ENCODE assay signal across 5 cellular contexts in the genomic region with DNA sequence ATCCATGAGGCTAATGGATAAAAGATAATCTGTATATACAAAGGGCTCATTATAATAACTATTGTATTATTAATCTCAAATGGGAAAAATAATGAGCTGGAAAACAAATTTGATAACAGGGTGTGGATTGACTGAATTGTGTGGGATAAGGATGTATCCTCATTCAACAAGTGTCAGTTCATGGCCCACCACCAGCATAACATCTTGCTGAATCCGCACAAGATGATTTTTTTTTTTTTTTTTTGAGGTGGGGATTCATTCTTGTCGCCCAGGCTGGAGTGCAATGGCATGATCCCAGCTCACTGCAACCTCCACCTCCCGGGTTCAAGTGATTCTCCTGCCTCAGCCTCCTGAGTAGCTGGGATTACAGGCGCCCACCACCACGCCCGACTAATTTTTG. TPM values are rescaled to one million over a fixed set of nuclear protein-coding genes. Genes with fewer than 3 reads are reported as not detected.
DNase-seq lines count a peak whose midpoint lies in the region; TF ChIP-seq lines count a peak whose summit lies in the region.
"Not testable (repeated sequence)": the region's sequence is repeated elsewhere in the genome, so short reads cannot be mapped to it uniquely, and the experiment has no call there.

No MANE protein-coding gene starts in this region.

- H3K4me1 ChIP-seq in HEK293 (ENCODE audit: control insufficient read depth, insufficient read depth, low read length) = not testable (repeated sequence)
- peaks cover 20% of the 10 kb centered on the region for H3K4me1 ChIP-seq in neural progenitor cell

- H3K4me1 Mint-ChIP-seq in IgD-negative memory B cell (peaks cover 21 to 27% (median 25%) of the 10 kb centered on the region in 3 donors), nephron (peaks cover 35% of the 10 kb centered on the region), neural crest cell (peaks cover 37% of the 10 kb centered on the region), neural progenitor cell (peaks cover 38% of the 10 kb centered on the region)

- H3K4me3 Mint-ChIP-seq in IgD-negative memory B cell = peak overlapping the region in 1 of 4 donors; percentile 74
- peak overlapping the region in 2 of 3 experiments; percentile 57 to 75 for H3K4me3 Mint-ChIP-seq in nephron
- H3K4me3 Mint-ChIP-seq in neural crest cell = peak overlapping the region; percentile 56
- not testable (repeated sequence) for H3K4me3 Mint-ChIP-seq in neural progenitor cell

- not testable (repeated sequence) for H4K20me1 ChIP-seq in neural progenitor cell (ENCODE audit: low read depth)

- H3K36me3 Mint-ChIP-seq in IgD-negative memory B cell; nephron (ENCODE audit: low read depth); neural crest cell (ENCODE audit: low read depth); neural progenitor cell: not testable (repeated sequence)

- H3K27me3 Mint-ChIP-seq in IgD-negative memory B cell (peaks cover 22% of the 10 kb centered on the region), neural progenitor cell (ENCODE audit: insufficient read depth, low read depth) (peaks cover 23% of the 10 kb centered on the region)
- not testable (repeated sequence) for H3K27me3 Mint-ChIP-seq in nephron (ENCODE audit: low read depth); neural crest cell (ENCODE audit: low read depth)

- H3K79me2 ChIP-seq in neural progenitor cell (ENCODE audit: low read depth) = peaks cover 41% of the 10 kb centered on the region

- H3K27me3 ChIP-seq in neural progenitor cell = not testable (repeated sequence)

- not testable (repeated sequence) for H3K4me2 ChIP-seq in neural progenitor cell

- H3K4me3 ChIP-seq in HEK293 (ENCODE audit: low read depth, low read length); neural progenitor cell: not testable (repeated sequence)

- CTCF ChIA-PET in HEK293 (lab: Yijun Ruan, JAX) = interaction anchor here (0.8 kb wide), 1 partner anchor 1217 kb away, joined by 6 read pairs; no protein-coding TSS in a partner anchor

- peak overlapping the region in 2 of 3 donors; percentile 24 to 59 for H3K27ac Mint-ChIP-seq in IgD-negative memory B cell
- H3K27ac Mint-ChIP-seq in nephron = peak overlapping the region; percentile 31 to 84 (median 65)
- H3K27ac Mint-ChIP-seq in neural crest cell (ENCODE audit: unreplicated experiment) = not testable (repeated sequence)
- peak overlapping the region; percentile 47 for H3K27ac Mint-ChIP-seq in neural progenitor cell

- TF ChIP-seq CTCF in HEK293 (tag by site-specific recombination; IDR thresholded peaks at IDR 0.05); nephron (IDR thresholded peaks at IDR 0.05; ENCODE audit: unreplicated experiment in 3 of 3); neural crest cell (conservative IDR thresholded peaks at IDR 0.05); neural progenitor cell (IDR thresholded peaks at IDR 0.05): not testable (repeated sequence)

- not testable (repeated sequence) for H2AFZ ChIP-seq in neural progenitor cell (replicated peaks)

- H3F3A ChIP-seq in neural progenitor cell (ENCODE audit: low read depth) = peaks cover 22% of the 10 kb centered on the region

- not testable (repeated sequence) for H3K9me3 ChIP-seq in HEK293 (ENCODE audit: control insufficient read depth, insufficient read depth, low read depth, low read length); neural progenitor cell (ENCODE audit: low read depth)

- H3K9ac ChIP-seq in neural progenitor cell = not testable (repeated sequence)

- H3K9me3 Mint-ChIP-seq in IgD-negative memory B cell, nephron, neural crest cell, neural progenitor cell: not testable (repeated sequence)

- POLR2A ChIA-PET in HEK293 (lab: Yijun Ruan, JAX) = not testable (repeated sequence)

- H3K36me3 ChIP-seq in HEK293 (ENCODE audit: control insufficient read depth in 2 of 2, insufficient read depth in 1 of 2, low read length in 2 of 2); neural progenitor cell: not testable (repeated sequence)

- not testable (repeated sequence) for DNase-seq in neural crest cell (ENCODE audit: low read depth, low spot score); neural progenitor cell (ENCODE audit: low spot score)

- not testable (repeated sequence) for H3K27ac ChIP-seq in HEK293 (ENCODE audit: extremely low read depth, low read depth, low read length); neural progenitor cell

TF ChIP-seq in HEK293, 187 proteins besides CTCF, POLR2A, EP300 and RAD21:
- TF ChIP-seq SCRT1 (tag by site-specific recombination; IDR thresholded peaks at IDR 0.05; ENCODE audit: borderline replicate concordance) (peak; percentile 70), SCRT2 (tag by site-specific recombination; IDR thresholded peaks at IDR 0.05) (peak; percentile 68)

RNA-seq across cellular contexts. Expression of a gene that starts 3.2 kb away (rescaled TPM):
- polyA plus RNA-seq in IgD-negative memory B cell = 4.5 TPM
- total RNA-seq in neural crest cell (66.5 and 67.5 TPM in 2 replicates), neural progenitor cell (ENCODE audit: low replicate concordance) (100 and 116 TPM in 2 replicates)

RNA-seq across cellular contexts. Expression of a gene that starts 3.8 kb away (rescaled TPM):
- polyA plus RNA-seq in IgD-negative memory B cell = 19.8 TPM
- total RNA-seq in neural crest cell (38.0 and 41.1 TPM in 2 replicates), neural progenitor cell (ENCODE audit: low replicate concordance) (23.5 and 39.7 TPM in 2 replicates)
